In the genomic region with DNA sequence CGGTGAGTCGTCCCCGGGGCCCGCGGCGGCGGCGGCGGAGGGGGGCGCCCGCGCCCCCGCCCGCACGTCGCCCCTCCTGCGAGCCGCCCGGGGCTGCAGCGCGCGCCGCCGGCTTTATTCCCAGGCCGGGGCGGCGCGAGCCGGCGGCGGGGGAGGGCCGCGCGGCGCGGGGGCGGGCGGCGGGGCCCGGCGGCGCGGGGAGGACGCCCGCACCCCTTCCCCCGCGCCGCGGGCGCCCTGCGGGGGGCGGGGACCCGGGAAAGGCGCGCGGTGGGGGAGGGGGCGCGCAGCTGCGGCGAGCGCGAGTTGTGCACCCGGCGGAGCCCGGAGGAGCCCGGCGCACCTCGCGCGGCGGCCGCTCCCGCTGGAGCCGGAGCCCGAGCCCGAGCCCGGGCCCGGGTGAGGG, we compare ENCODE assay signal across 8 cellular contexts. TPM values are rescaled to one million over a fixed set of nuclear protein-coding genes. Genes with fewer than 3 reads are reported as not detected.
DNase-seq lines count a peak whose midpoint lies in the region; ATAC-seq and TF ChIP-seq lines count a peak whose summit lies in the region.

No MANE protein-coding gene starts in this region.

- peak; percentile 17 to 59 (median 40) for DNase-seq in CD8-positive, alpha-beta memory T cell
- DNase-seq in GM20000 (ENCODE audit: low spot score): peak; percentile 69
- peak; percentile 13 for DNase-seq in MG63
- DNase-seq in T47D (ENCODE audit: low read depth in 1 of 2, low spot score in 1 of 2): peak; percentile 53 to 54
- peak in 1 of 3 donors; percentile 49 for DNase-seq in right lobe of liver
- no peak for DNase-seq in tibial artery
- no peak for DNase-seq in HPDE6-E6E7 (ENCODE audit: extremely low spot score)

- H3K27ac ChIP-seq in CD8-positive, alpha-beta memory T cell (ENCODE audit: low read depth, low read length): peak overlapping the region; percentile 81
- peak overlapping the region in 1 of 3 donors; percentile 78 for H3K27ac ChIP-seq in right lobe of liver
- peak overlapping the region; percentile 81 to 83 for H3K27ac ChIP-seq in tibial artery

- H3K27me3 Mint-ChIP-seq in CD8-positive, alpha-beta memory T cell: no peaks in the 10 kb centered on the region

- CTCF ChIA-PET in CD8-positive, alpha-beta memory T cell (lab: Charles Lee): interaction anchor here (0.9 to 2.1 kb wide), 4 partner anchors 12 to 41 kb away, joined by 3 to 11 read pairs (median 4); a partner anchor contains a TSS

- H3K9me3 Mint-ChIP-seq in CD8-positive, alpha-beta memory T cell: no peaks in the 10 kb centered on the region

- no peak for TF ChIP-seq POLR2A in right lobe of liver (IDR thresholded peaks at IDR 0.05)

- peak overlapping the region; percentile 67 for H3K4me3 ChIP-seq in CD8-positive, alpha-beta memory T cell (ENCODE audit: low read length)
- H3K4me3 ChIP-seq in MG63 (peak overlapping the region; percentile 69), right lobe of liver (peak overlapping the region; percentile 52 to 67 (median 66)), tibial artery (peak overlapping the region; percentile 71 to 74)

- H3K4me1 Mint-ChIP-seq in CD8-positive, alpha-beta memory T cell: peaks cover 29 to 55% (median 36%) of the 10 kb centered on the region in 3 donors

- in situ Hi-C loops in T47D (cut with HindIII; ENCODE audit: low pct_unique_long_range_greater_than_20kb, low sequenced_read_pairs): no loop called here

- POLR2A ChIA-PET in CD8-positive, alpha-beta memory T cell (lab: Charles Lee): interaction anchor here (0.6 to 2.4 kb wide), 13 partner anchors 11 to 1114 kb away, joined by 3 to 70 read pairs (median 4); a partner anchor contains a TSS

- peaks cover 15% of the 10 kb centered on the region for H3K36me3 ChIP-seq in CD8-positive, alpha-beta memory T cell (ENCODE audit: insufficient read depth, low read length)
- peaks cover 9% of the 10 kb centered on the region for H3K36me3 ChIP-seq in MG63
- H3K36me3 ChIP-seq in right lobe of liver: no peaks in the 10 kb centered on the region
- H3K36me3 ChIP-seq in tibial artery: peaks cover 0 to 18% (median 0%) of the 10 kb centered on the region in 3 donors

- no peak for TF ChIP-seq CTCF in GM20000 (IDR thresholded peaks at IDR 0.05; ENCODE audit: extremely low read depth, missing control alignments)
- no peak for TF ChIP-seq CTCF in right lobe of liver (IDR thresholded peaks at IDR 0.05)
- no peak for TF ChIP-seq CTCF in tibial artery (IDR thresholded peaks at IDR 0.05)

- ATAC-seq in right lobe of liver: peak; percentile 2 to 18 (median 6)
- ATAC-seq in HG03460 (IDR thresholded peaks at IDR 0.05; ENCODE audit: unreplicated experiment): no peak

- H3K36me3 Mint-ChIP-seq in CD8-positive, alpha-beta memory T cell: peaks cover 0 to 33% (median 2%) of the 10 kb centered on the region in 3 donors

- H3K9me3 ChIP-seq in CD8-positive, alpha-beta memory T cell (ENCODE audit: low read length): no peaks in the 10 kb centered on the region
- H3K9me3 ChIP-seq in MG63 (no peaks in the 10 kb centered on the region), right lobe of liver (no peaks in the 10 kb centered on the region), tibial artery (no peaks in the 10 kb centered on the region)

- no peak overlapping the region for H3K27ac Mint-ChIP-seq in CD8-positive, alpha-beta memory T cell

- H3K4me1 ChIP-seq in CD8-positive, alpha-beta memory T cell (ENCODE audit: insufficient read depth, low read length): peaks cover 27% of the 10 kb centered on the region
- H3K4me1 ChIP-seq in right lobe of liver (peaks cover 0 to 14% (median 3%) of the 10 kb centered on the region in 4 donors), tibial artery (peaks cover 0 to 24% (median 17%) of the 10 kb centered on the region in 4 donors)

- H3K27me3 ChIP-seq in CD8-positive, alpha-beta memory T cell (ENCODE audit: insufficient read depth, low read length, poor library complexity, severe bottlenecking): no peaks in the 10 kb centered on the region
- H3K27me3 ChIP-seq in MG63 (no peaks in the 10 kb centered on the region), right lobe of liver (no peaks in the 10 kb centered on the region), tibial artery (no peaks in the 10 kb centered on the region)

- intact Hi-C loops in right lobe of liver (cut with DNase I) (no loop called here), tibial artery (cut with DNase I; ENCODE audit: low total_unique reads) (no loop called here)

- H3K4me3 Mint-ChIP-seq in CD8-positive, alpha-beta memory T cell: peak overlapping the region in 3 of 7 donors; percentile 32 to 90 (median 80)

- WGBS in right lobe of liver (ENCODE audit: insufficient coverage, low coverage, low lambda C conversion rate, missing lambda C conversion rate): no CpG with 5 or more reads among the region's 78 CpGs

RNA-seq across cellular contexts. Expression of a gene that starts 0.6 kb away (rescaled TPM):
- 100 to 1,000 TPM; 490 to 506 TPM for total RNA-seq in CD8-positive, alpha-beta memory T cell
- polyA plus RNA-seq in CD8-positive, alpha-beta memory T cell: 33.1 TPM
- total RNA-seq in MG63 (2014; rRNA removed; shearing (Covaris generic); ENCODE audit: low replicate concordance): 65.7 and 74.6 TPM in 2 replicates
- total RNA-seq in right lobe of liver: 10 to 100 TPM in 5 of 6 experiments, 1 to 10 TPM in 1; 7.9 to 23.6 (median 14.8) TPM

RNA-seq across cellular contexts. Expression of a gene that starts 11.5 kb away (rescaled TPM):
- total RNA-seq in CD8-positive, alpha-beta memory T cell: 10 to 100 TPM; 23.0 to 26.0 TPM
- polyA plus RNA-seq in CD8-positive, alpha-beta memory T cell: 62.5 TPM
- total RNA-seq in MG63 (2014; rRNA removed; shearing (Covaris generic); ENCODE audit: low replicate concordance): 2.4 and 12.0 TPM in 2 replicates
- total RNA-seq in right lobe of liver: 10 to 100 TPM in 1 of 6 experiments, 1 to 10 TPM in 5; 5.0 to 13.4 (median 8.8) TPM

Comparison
In these comparisons a context has a peak if more than half of its experiments do, and no peak if none do; other contexts are left out.
1. DNase-seq: peak in CD8-positive, alpha-beta memory T cell (5 of 5), GM20000 (single experiment), MG63 (single experiment) and T47D (2 of 2); none in tibial artery (0 of 2) and HPDE6-E6E7 (single experiment).
2. Peak in every context shown above with its lines, with median percentiles within 50 percentile points of each other: H3K4me3 ChIP-seq.